In genomic region chr2:43228341-43228751, GRCh38 we compare ENCODE assay signal across 1 cellular context.
TF ChIP-seq lines count a peak whose summit lies in the region.

No MANE protein-coding gene starts in this region.

TF ChIP-seq in WTC11, 78 proteins besides CTCF, POLR2A, EP300 and RAD21 (continued from another document):
- TF ChIP-seq ZBTB43 (CRISPR knock-in tag; IDR thresholded peaks at IDR 0.05) (no peak), ZNF219 (CRISPR knock-in tag; IDR thresholded peaks at IDR 0.05; ENCODE audit: borderline replicate concordance) (no peak), IRF2 (CRISPR knock-in tag; IDR thresholded peaks at IDR 0.05; ENCODE audit: borderline replicate concordance, low read depth) (no peak)
TF ChIP-seq in WTC11: peak in this region for 0.
